In the genomic region with DNA sequence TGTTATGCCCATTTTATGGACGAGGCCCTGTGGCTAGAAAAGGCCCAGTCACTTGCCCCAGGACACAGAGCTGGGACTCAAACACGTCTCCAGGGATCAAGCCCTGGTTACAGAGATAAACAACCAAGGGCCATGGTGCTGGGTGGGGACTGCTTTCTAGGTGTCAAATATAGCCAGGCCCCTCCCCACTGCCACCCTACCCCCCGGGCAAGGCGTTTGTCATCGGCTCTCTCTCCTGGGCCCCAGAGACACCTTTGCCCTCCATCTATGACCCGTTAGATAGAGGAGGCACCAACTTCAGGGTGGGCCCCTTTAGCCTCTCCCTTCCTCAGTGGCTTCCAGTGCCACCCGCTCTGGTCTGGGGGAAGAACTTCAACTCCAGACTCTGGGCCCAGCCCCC, we compare ENCODE assay signal across 1 cellular context.
TF ChIP-seq lines count a peak whose summit lies in the region.

No MANE protein-coding gene starts in this region.

TF ChIP-seq in IMR-90, 13 proteins besides CTCF, POLR2A, EP300 and RAD21:
- no peak for TF ChIP-seq BHLHE40 (IDR thresholded peaks at IDR 0.05; ENCODE audit: low read depth, low read length)
- no peak for TF ChIP-seq FOS (IDR thresholded peaks at IDR 0.05; ENCODE audit: low read depth, low read length)
- TF ChIP-seq, protein P1, sequence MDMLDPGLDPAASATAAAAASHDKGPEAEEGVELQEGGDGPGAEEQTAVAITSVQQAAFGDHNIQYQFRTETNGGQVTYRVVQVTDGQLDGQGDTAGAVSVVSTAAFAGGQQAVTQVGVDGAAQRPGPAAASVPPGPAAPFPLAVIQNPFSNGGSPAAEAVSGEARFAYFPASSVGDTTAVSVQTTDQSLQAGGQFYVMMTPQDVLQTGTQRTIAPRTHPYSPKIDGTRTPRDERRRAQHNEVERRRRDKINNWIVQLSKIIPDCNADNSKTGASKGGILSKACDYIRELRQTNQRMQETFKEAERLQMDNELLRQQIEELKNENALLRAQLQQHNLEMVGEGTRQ (IDR thresholded peaks at IDR 0.05; ENCODE audit: low read depth, low read length): no peak
- no peak for TF ChIP-seq RCOR1 (IDR thresholded peaks at IDR 0.05; ENCODE audit: insufficient replicate concordance, low read length)
- no peak for TF ChIP-seq RFX5 (IDR thresholded peaks at IDR 0.05; ENCODE audit: low read depth, low read length)
- no peak for TF ChIP-seq MXI1 (IDR thresholded peaks at IDR 0.05; ENCODE audit: borderline replicate concordance, low read depth, low read length)
- TF ChIP-seq, protein P2, sequence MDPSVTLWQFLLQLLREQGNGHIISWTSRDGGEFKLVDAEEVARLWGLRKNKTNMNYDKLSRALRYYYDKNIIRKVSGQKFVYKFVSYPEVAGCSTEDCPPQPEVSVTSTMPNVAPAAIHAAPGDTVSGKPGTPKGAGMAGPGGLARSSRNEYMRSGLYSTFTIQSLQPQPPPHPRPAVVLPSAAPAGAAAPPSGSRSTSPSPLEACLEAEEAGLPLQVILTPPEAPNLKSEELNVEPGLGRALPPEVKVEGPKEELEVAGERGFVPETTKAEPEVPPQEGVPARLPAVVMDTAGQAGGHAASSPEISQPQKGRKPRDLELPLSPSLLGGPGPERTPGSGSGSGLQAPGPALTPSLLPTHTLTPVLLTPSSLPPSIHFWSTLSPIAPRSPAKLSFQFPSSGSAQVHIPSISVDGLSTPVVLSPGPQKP (IDR thresholded peaks at IDR 0.05; ENCODE audit: borderline replicate concordance, low read depth, low read length): no peak
- TF ChIP-seq CHD1 (IDR thresholded peaks at IDR 0.05; ENCODE audit: low read depth, low read length): no peak
- TF ChIP-seq MAZ (IDR thresholded peaks at IDR 0.05; ENCODE audit: borderline replicate concordance, low read depth, low read length): no peak
- no peak for TF ChIP-seq NFE2L2 (IDR thresholded peaks at IDR 0.05; ENCODE audit: low read depth, low read length)
- TF ChIP-seq SMC3 (IDR thresholded peaks at IDR 0.05; ENCODE audit: low read depth, low read length): no peak
- no peak for TF ChIP-seq MAFK (IDR thresholded peaks at IDR 0.05; ENCODE audit: low read depth, low read length)
- TF ChIP-seq CEBPB (IDR thresholded peaks at IDR 0.05; ENCODE audit: low read depth, low read length): no peak
